In genomic region chr4:113106076-113106475, GRCh38 we compare ENCODE assay signal across 8 cellular contexts. TPM values are rescaled to one million over a fixed set of nuclear protein-coding genes. Genes with fewer than 3 reads are reported as not detected.
DNase-seq lines count a peak whose midpoint lies in the region; ATAC-seq and TF ChIP-seq lines count a peak whose summit lies in the region.

No MANE protein-coding gene starts in this region.

- no peaks in the 10 kb centered on the region for H3K9me2 ChIP-seq in neural cell (ENCODE audit: insufficient read depth, low read length)

- H3K79me2 ChIP-seq in neural cell (replicated peaks; ENCODE audit: insufficient read depth, low read length): peaks cover 6% of the 10 kb centered on the region

- DNase-seq in G401 (ENCODE audit: low spot score): peak; percentile 74
- peak; percentile 2 for DNase-seq in NCI-H2081 treated with DMSO at 0.1 percent for 48 hours (lab: John Stamatoyannopoulos, UW)
- no peak for DNase-seq in coronary artery (ENCODE audit: low spot score)
- DNase-seq in sigmoid colon: no peak

- H3K27me3 ChIP-seq in neural cell (ENCODE audit: insufficient read depth, low read depth, low read length) (no peaks in the 10 kb centered on the region), sigmoid colon (no peaks in the 10 kb centered on the region)

- TF ChIP-seq RAD21 in neural cell (conservative IDR thresholded peaks at IDR 0.05): peak; percentile 55

- ATAC-seq in HG03521 (IDR thresholded peaks at IDR 0.05; ENCODE audit: unreplicated experiment) (no peak), HG03097 (IDR thresholded peaks at IDR 0.05; ENCODE audit: low FRiP score, unreplicated experiment) (no peak), GM21423 (IDR thresholded peaks at IDR 0.05; ENCODE audit: unreplicated experiment) (no peak)

- 83 to 85% methylated on average over 1 of the region's 1 CpG for WGBS in sigmoid colon, 2 donors

- H4K20me1 ChIP-seq in neural cell (ENCODE audit: insufficient read depth): no peaks in the 10 kb centered on the region

- in situ Hi-C loops in G401 (cut with HindIII; ENCODE audit: low sequenced_read_pairs): no loop called here

- peak; percentile 44 for TF ChIP-seq CTCF in coronary artery (IDR thresholded peaks at IDR 0.05)
- peak; percentile 49 for TF ChIP-seq CTCF in neural cell (IDR thresholded peaks at IDR 0.05; ENCODE audit: poor library complexity, severe bottlenecking)
- TF ChIP-seq CTCF in sigmoid colon (IDR thresholded peaks at IDR 0.05): peak in 1 of 4 experiments; percentile 21

- TF ChIP-seq EP300 in neural cell (conservative IDR thresholded peaks at IDR 0.05; ENCODE audit: poor library complexity, severe bottlenecking) (no peak), sigmoid colon (IDR thresholded peaks at IDR 0.05) (no peak)

- H3K9me3 ChIP-seq in neural cell (ENCODE audit: low read length) (no peaks in the 10 kb centered on the region), sigmoid colon (no peaks in the 10 kb centered on the region)

- H3K27ac ChIP-seq in coronary artery (no peak overlapping the region), neural cell (ENCODE audit: low read length) (no peak overlapping the region), sigmoid colon (no peak overlapping the region)

- no peaks in the 10 kb centered on the region for H3F3A ChIP-seq in neural cell (ENCODE audit: insufficient read depth, low read length, poor library complexity, severe bottlenecking)

- no peak for TF ChIP-seq POLR2A in sigmoid colon (IDR thresholded peaks at IDR 0.05)

- intact Hi-C loops in sigmoid colon (cut with DNase I): loop anchor here (10.0 kb wide), 1 partner anchor 471 kb away; the partner anchor contains the start of genes LARP7 and ZGRF1

- no peak overlapping the region for H3K4me2 ChIP-seq in neural cell (ENCODE audit: low read length)

- H3K36me3 ChIP-seq in neural cell (ENCODE audit: insufficient read depth, low read length) (no peaks in the 10 kb centered on the region), sigmoid colon (no peaks in the 10 kb centered on the region)

- H3K4me1 ChIP-seq in sigmoid colon: no peaks in the 10 kb centered on the region

- H3K9ac ChIP-seq in neural cell (ENCODE audit: low read length): no peak overlapping the region

- no peak overlapping the region for H3K4me3 ChIP-seq in coronary artery
- H3K4me3 ChIP-seq in neural cell (ENCODE audit: low read length): no peak overlapping the region
- H3K4me3 ChIP-seq in sigmoid colon: no peak overlapping the region

- no peak overlapping the region for H2AFZ ChIP-seq in neural cell (ENCODE audit: low read depth, low read length)

TF ChIP-seq in neural cell, 6 proteins besides CTCF, POLR2A, EP300 and RAD21:
- TF ChIP-seq SMC3 (conservative IDR thresholded peaks at IDR 0.05; ENCODE audit: poor library complexity) (peak; percentile 40), EZH2 (IDR thresholded peaks at IDR 0.05; ENCODE audit: borderline replicate concordance, insufficient read depth, low read length, poor library complexity, severe bottlenecking) (no peak)

RNA-seq across cellular contexts. Expression of gene ANK2, which starts 56.6 kb away (rescaled TPM):
- 6.2 and 7.2 TPM in 2 replicates for total RNA-seq in G401 (2014; rRNA removed; shearing (Covaris generic))
- polyA plus RNA-seq in neural cell: 52.0 and 54.8 TPM in 2 replicates
- polyA minus RNA-seq in neural cell: 225 and 296 TPM in 2 replicates
- 100 to 1,000 TPM in 1 of 4 donors, 10 to 100 TPM in 3; 69.8 to 141 (median 81.6) TPM for total RNA-seq in sigmoid colon
- polyA plus RNA-seq in sigmoid colon: 10 to 100 TPM in 1 of 3 donors, 1 to 10 TPM in 2; 1.4 to 12.4 (median 6.0) TPM

Comparison
In these comparisons a context has a peak if more than half of its experiments do, and no peak if none do; other contexts are left out.
1. DNase-seq: peak in G401 (single experiment) and NCI-H2081 treated with DMSO at 0.1 percent for 48 hours (single experiment); none in coronary artery (single experiment) and sigmoid colon (single experiment).